In genomic region chr10:103590060-103590459, GRCh38 we compare ENCODE assay signal across 1 cellular context.
TF ChIP-seq lines count a peak whose summit lies in the region.

No MANE protein-coding gene starts in this region.

TF ChIP-seq in SK-N-SH treated with all-trans-retinoic acid at 6 μM for 48 hours, 23 proteins besides CTCF, POLR2A, EP300 and RAD21 (continued from another document):
- no peak for TF ChIP-seq TSHZ2 (CRISPR knock-in tag; IDR thresholded peaks at IDR 0.05)
- no peak for TF ChIP-seq CREB5 (CRISPR knock-in tag; IDR thresholded peaks at IDR 0.05; ENCODE audit: low read depth)
- no peak for TF ChIP-seq ZFP30 (CRISPR knock-in tag; IDR thresholded peaks at IDR 0.05)
- no peak for TF ChIP-seq OSR1 (CRISPR knock-in tag; IDR thresholded peaks at IDR 0.05)
- TF ChIP-seq POU6F1 (CRISPR knock-in tag; IDR thresholded peaks at IDR 0.05; ENCODE audit: borderline replicate concordance, low read depth): no peak
- TF ChIP-seq ISL1 (CRISPR knock-in tag; IDR thresholded peaks at IDR 0.05): no peak
- no peak for TF ChIP-seq RARB (CRISPR knock-in tag; IDR thresholded peaks at IDR 0.05)
- TF ChIP-seq BACH2 (CRISPR knock-in tag; IDR thresholded peaks at IDR 0.05; ENCODE audit: borderline replicate concordance): no peak
- no peak for TF ChIP-seq CSRNP3 (CRISPR knock-in tag; IDR thresholded peaks at IDR 0.05)
- TF ChIP-seq ZFP3 (CRISPR knock-in tag; IDR thresholded peaks at IDR 0.05): no peak
- TF ChIP-seq ZC3H10 (CRISPR knock-in tag; IDR thresholded peaks at IDR 0.05): no peak
- TF ChIP-seq SNAI2 (CRISPR knock-in tag; IDR thresholded peaks at IDR 0.05): no peak
- TF ChIP-seq ESRRG (CRISPR knock-in tag; IDR thresholded peaks at IDR 0.05): no peak
